ENCODE assay signal across 3 cellular contexts in genomic region chr16:85348065-85348840, GRCh38.
TF ChIP-seq lines count a peak whose summit lies in the region.

No MANE protein-coding gene starts in this region.

TF ChIP-seq in HEK293, 187 proteins besides CTCF, POLR2A, EP300 and RAD21:
- TF ChIP-seq ZNF670 (tag by site-specific recombination; IDR thresholded peaks at IDR 0.05; ENCODE audit: low read depth) (no peak), GLIS2 (tag by site-specific recombination; IDR thresholded peaks at IDR 0.05) (no peak), ZNF366 (tag by site-specific recombination; conservative IDR thresholded peaks at IDR 0.05) (peak; percentile 96), TSHZ1 (tag by site-specific recombination; IDR thresholded peaks at IDR 0.05; ENCODE audit: borderline replicate concordance) (peak; percentile 55; the same call in 1 of the 2 replicates), ZBTB17 (tag by site-specific recombination; IDR thresholded peaks at IDR 0.05) (0 out of 2 replicates have a peak, but pooled peaks have one; percentile 18)
TF ChIP-seq in HEK293: peak in this region for 3.

TF ChIP-seq in IMR-90, 13 proteins besides CTCF, POLR2A, EP300 and RAD21:
- TF ChIP-seq FOS (IDR thresholded peaks at IDR 0.05; ENCODE audit: low read depth, low read length): no peak
- TF ChIP-seq BHLHE40 (IDR thresholded peaks at IDR 0.05; ENCODE audit: low read depth, low read length): no peak
- TF ChIP-seq ELK1 (IDR thresholded peaks at IDR 0.05; ENCODE audit: borderline replicate concordance, low read depth, low read length): no peak
- no peak for TF ChIP-seq RCOR1 (IDR thresholded peaks at IDR 0.05; ENCODE audit: insufficient replicate concordance, low read length)
- TF ChIP-seq USF2 (IDR thresholded peaks at IDR 0.05; ENCODE audit: low read depth, low read length): no peak
- no peak for TF ChIP-seq SMC3 (IDR thresholded peaks at IDR 0.05; ENCODE audit: low read depth, low read length)
- TF ChIP-seq MXI1 (IDR thresholded peaks at IDR 0.05; ENCODE audit: borderline replicate concordance, low read depth, low read length): no peak
- TF ChIP-seq MAZ (IDR thresholded peaks at IDR 0.05; ENCODE audit: borderline replicate concordance, low read depth, low read length): no peak
- no peak for TF ChIP-seq CHD1 (IDR thresholded peaks at IDR 0.05; ENCODE audit: low read depth, low read length)
- TF ChIP-seq NFE2L2 (IDR thresholded peaks at IDR 0.05; ENCODE audit: low read depth, low read length): no peak

TF ChIP-seq in H1, 55 proteins besides CTCF, POLR2A, EP300 and RAD21:
- TF ChIP-seq TCF12 (IDR thresholded peaks at IDR 0.05; ENCODE audit: low read depth, low read length) (no peak), ATF3 (IDR thresholded peaks at IDR 0.05; ENCODE audit: insufficient read depth, low read depth, low read length) (no peak), KDM1A (IDR thresholded peaks at IDR 0.05; ENCODE audit: borderline replicate concordance, low read length) (peak; percentile 63; the same call in 1 of the 2 replicates)
TF ChIP-seq in H1: peak in this region for 1.
